In genomic region chr20:25360631-25361286, GRCh38 we compare ENCODE assay signal across 9 cellular contexts. TPM values are rescaled to one million over a fixed set of nuclear protein-coding genes. Genes with fewer than 3 reads are reported as not detected.
DNase-seq lines count a peak whose midpoint lies in the region; ATAC-seq, FAIRE-seq and TF ChIP-seq lines count a peak whose summit lies in the region.
"Had no signal": no experiment of that assay in that cellular context is flagged by ENCODE, and none has a peak within 500 bp of the region (broad histone marks: within the 10 kb centered on the region; RNA-seq: fewer than 3 reads in every experiment).

No MANE protein-coding gene starts in this region.

- H3K27me3 ChIP-seq in HUES64 (ENCODE audit: insufficient read depth, low read length): no peaks in the 10 kb centered on the region
- H3K27me3 ChIP-seq in K562 (ENCODE audit: control insufficient read depth in 2 of 2, insufficient read depth in 2 of 2, low read length in 2 of 2): no peaks in the 10 kb centered on the region
- H3K27me3 ChIP-seq in ascending aorta: no peaks in the 10 kb centered on the region

- H3K9me3 Mint-ChIP-seq in osteocyte (ENCODE audit: unreplicated experiment): no peaks in the 10 kb centered on the region

- H3K4me1 ChIP-seq in HUES64 (ENCODE audit: insufficient read depth, low read length) (peaks cover 35% of the 10 kb centered on the region), K562 (replicated peaks in 1 of 2; ENCODE audit: control insufficient read depth in 2 of 2, insufficient read depth in 2 of 2, low read length in 2 of 2) (no peaks in the 10 kb centered on the region; a peak in 2 of 5 replicates), ascending aorta (no peaks in the 10 kb centered on the region)

- no peaks in the 10 kb centered on the region for H3K36me3 Mint-ChIP-seq in osteocyte (ENCODE audit: unreplicated experiment)

- TF ChIP-seq POLR2A in K562 (conservative IDR thresholded peaks at IDR 0.05): no peak

- intact Hi-C loops in K562 (cut with micrococcal nuclease): no loop called here
- intact Hi-C loops in ascending aorta (cut with DNase I): no loop called here

- H3K79me2 ChIP-seq in K562 (ENCODE audit: control insufficient read depth, insufficient read depth, low read length): no peaks in the 10 kb centered on the region

- peak; percentile 61 for ATAC-seq in K562

- H3K9ac ChIP-seq in HUES64 (ENCODE audit: low read depth, low read length) (no peak overlapping the region), K562 (ENCODE audit: insufficient read depth in 1 of 2, low read depth in 2 of 2, low read length in 2 of 2) (0 out of 4 replicates have a peak overlapping the region, but pooled peaks of 1 of the 2 experiments have one; percentile 26)

- in situ Hi-C loops in K562 (cut with MboI): no loop called here

- no peaks in the 10 kb centered on the region for H3K9me3 ChIP-seq in HUES64 (ENCODE audit: insufficient read depth, low read depth, low read length)
- no peaks in the 10 kb centered on the region for H3K9me3 ChIP-seq in K562 (replicated peaks; ENCODE audit: control insufficient read depth, insufficient read depth, low read depth, low read length)
- H3K9me3 ChIP-seq in ascending aorta: no peaks in the 10 kb centered on the region

- H3K36me3 ChIP-seq in HUES64 (ENCODE audit: insufficient read depth, low read length) (no peaks in the 10 kb centered on the region), K562 (ENCODE audit: control insufficient read depth, insufficient read depth, low read length) (no peaks in the 10 kb centered on the region), ascending aorta (no peaks in the 10 kb centered on the region)

- TF ChIP-seq EP300 in K562 (IDR thresholded peaks at IDR 0.05; ENCODE audit: low read length): no peak

- TF ChIP-seq CTCF in K562 (IDR thresholded peaks at IDR 0.05 in 2 of 3, conservative IDR thresholded peaks at IDR 0.05 in 1 of 3; ENCODE audit: insufficient read depth in 2 of 3, low read depth in 1 of 3, low read length in 3 of 3): no peak
- no peak for TF ChIP-seq CTCF in osteocyte (IDR thresholded peaks at IDR 0.05)
- no peak for TF ChIP-seq CTCF in ascending aorta (IDR thresholded peaks at IDR 0.05)

- H3K27ac Mint-ChIP-seq in osteocyte (ENCODE audit: unreplicated experiment): peak overlapping the region; percentile 66

- H3K9me1 ChIP-seq in K562 (ENCODE audit: control insufficient read depth, insufficient read depth, low read length): no peaks in the 10 kb centered on the region

- no peaks in the 10 kb centered on the region for H4K20me1 ChIP-seq in K562 (replicated peaks; ENCODE audit: control insufficient read depth, insufficient read depth, low read length)

- TF ChIP-seq RAD21 in K562 (CRISPR knock-in tag; conservative IDR thresholded peaks at IDR 0.05 in 1 of 2, IDR thresholded peaks at IDR 0.05 in 1 of 2): no peak

- H3K4me2 ChIP-seq in K562 (ENCODE audit: insufficient read depth, low read length): no peak overlapping the region

- H3K4me3 ChIP-seq in HUES64 (ENCODE audit: low read length): no peak overlapping the region
- H3K4me3 ChIP-seq in K562: no peak overlapping the region
- no peak overlapping the region for H3K4me3 ChIP-seq in ascending aorta

- H3K4me1 Mint-ChIP-seq in osteocyte (ENCODE audit: unreplicated experiment): peaks cover 19% of the 10 kb centered on the region

- no peaks in the 10 kb centered on the region for H3K27me3 Mint-ChIP-seq in osteocyte (ENCODE audit: unreplicated experiment)

- POLR2A ChIA-PET in K562 (lab: Yijun Ruan, JAX): no interaction called here

- H3K4me3 Mint-ChIP-seq in osteocyte (ENCODE audit: unreplicated experiment): no peak overlapping the region

- H3K27ac ChIP-seq in HUES64 (ENCODE audit: low read depth, low read length) (peak overlapping the region; percentile 48; the same call in 1 of the 2 replicates), K562 (ENCODE audit: extremely low read depth, low read depth, low read length) (no peak overlapping the region), ascending aorta (no peak overlapping the region)

- H2AFZ ChIP-seq in K562 (ENCODE audit: low read depth, low read length): no peak overlapping the region

- peak; percentile 58 for DNase-seq in GF-D8 (lab: John Stamatoyannopoulos, UW)
- peak in 1 of 4 experiments; percentile 8 for DNase-seq in K562 (ENCODE audit: extremely low read depth in 1 of 4, low spot score in 3 of 4)
- DNase-seq in osteocyte (ENCODE audit: extremely low spot score, unreplicated experiment): no peak
- no peak for DNase-seq in NCI-H526 treated with DMSO at 0.1 percent for 48 hours (lab: John Stamatoyannopoulos, UW)
- no peak for DNase-seq in DMS 273 treated with DMSO at 0.1 percent for 48 hours (lab: John Stamatoyannopoulos, UW)
- no peak for DNase-seq in ascending aorta (ENCODE audit: low spot score in 2 of 2)
- DNase-seq in NCI-H69 (lab: John Stamatoyannopoulos, UW): no peak
- DNase-seq: NCI-H2081 had no signal

- WGBS in HUES64: 93% methylated on average over 10 of the region's 10 CpGs
- 42% methylated on average over 7 of the region's 10 CpGs for WGBS in K562 (ENCODE audit: insufficient coverage, low coverage, missing lambda C conversion rate)

- no peak for FAIRE-seq in K562 (lab: Jason Lieb, UNC)

- CTCF ChIA-PET in K562 (lab: Yijun Ruan, JAX; ENCODE audit: low intra/inter-chr PET ratio): no interaction called here

- no TSS peak for BruUV-seq in K562 (replicated peaks; lab: Mats Ljungman, UMichigan)

TF ChIP-seq in K562, 482 proteins besides CTCF, POLR2A, EP300 and RAD21:
- TF ChIP-seq, protein P1, sequence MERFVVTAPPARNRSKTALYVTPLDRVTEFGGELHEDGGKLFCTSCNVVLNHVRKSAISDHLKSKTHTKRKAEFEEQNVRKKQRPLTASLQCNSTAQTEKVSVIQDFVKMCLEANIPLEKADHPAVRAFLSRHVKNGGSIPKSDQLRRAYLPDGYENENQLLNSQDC (CRISPR knock-in tag; IDR thresholded peaks at IDR 0.05): no peak
- TF ChIP-seq ZSCAN32 (CRISPR knock-in tag; IDR thresholded peaks at IDR 0.05): no peak
- 0 out of 2 replicates have a peak, but pooled peaks have one; percentile 16 for TF ChIP-seq NFIC (IDR thresholded peaks at IDR 0.05)
TF ChIP-seq in K562: peak in this region for 1.

RNA-seq across cellular contexts. Expression of gene ABHD12, which starts 29.9 kb away (rescaled TPM):
- polyA plus RNA-seq in HUES64 (2013, experiment 1 of 2): 42.1 TPM
- polyA plus RNA-seq in HUES64 (2013, experiment 2 of 2): 39.9 TPM
- total RNA-seq in K562 (2011; cell fraction: chromatin; rRNA removed; ENCODE audit: low replicate concordance): 18.7 and 39.1 TPM in 2 replicates
- total RNA-seq in K562 (2011; cell fraction: nucleolus; rRNA removed): 29.9 and 33.3 TPM in 2 replicates
- total RNA-seq in K562 (2011; cell fraction: nucleoplasm; rRNA removed): 28.4 and 30.7 TPM in 2 replicates
- 9.1 and 11.5 TPM in 2 replicates for total RNA-seq in K562 (2014; rRNA removed)
- total RNA-seq in K562 (2014; rRNA removed; fragmentation: Illumina TruSeq; extraction: Trizol): 7.8 and 8.0 TPM in 2 replicates
- total RNA-seq in K562 (2015; rRNA removed; fragmentation: Illumina TruSeq; extraction: Trizol): 10.6 TPM in 2 replicates
- total RNA-seq in K562 (2021): 15.1 and 15.6 TPM in 2 replicates
- 6.2 and 7.7 TPM in 2 replicates for polyA plus RNA-seq in K562 (2011; rRNA removed)
- 6.1 and 7.2 TPM in 2 replicates for polyA plus RNA-seq in K562 (2011; cell fraction: cytosol; rRNA removed)
- 8.7 and 11.0 TPM in 2 replicates for polyA plus RNA-seq in K562 (2011; cell fraction: nucleus; rRNA removed)
- 14.2 and 19.8 TPM in 2 replicates for polyA plus RNA-seq in K562 (2012)
- polyA plus RNA-seq in K562 (2014; fragmentation: Illumina TruSeq; extraction: Trizol): 12.0 and 15.3 TPM in 2 replicates
- 1 to 10 TPM in 1 of 2 experiments, under 1 TPM in 1; 0.65 to 1.2 TPM for polyA plus RNA-seq in K562 (2014; fragmentation: Nextera tagmentation; extraction: Ambion mirVana)
- polyA plus RNA-seq in K562 (2014; rRNA removed): 9.8 and 10.7 TPM in 2 replicates
- 7.3 and 10.3 TPM in 2 replicates for polyA minus RNA-seq in K562 (2011; rRNA and poly(A)+ RNA removed)
- 5.2 and 9.8 TPM in 2 replicates for polyA minus RNA-seq in K562 (2011; cell fraction: cytosol; rRNA and poly(A)+ RNA removed)
- 9.6 and 12.1 TPM in 2 replicates for polyA minus RNA-seq in K562 (2011; cell fraction: nucleus; rRNA and poly(A)+ RNA removed)
- 42.9 and 50.3 TPM in 2 replicates for total RNA-seq in osteocyte
- total RNA-seq in ascending aorta: 24.3 TPM

RNA-seq across cellular contexts. Expression of gene GINS1, which starts 46.7 kb away (rescaled TPM):
- polyA plus RNA-seq in HUES64 (2013, experiment 1 of 2): 41.1 TPM
- 42.5 TPM for polyA plus RNA-seq in HUES64 (2013, experiment 2 of 2)
- total RNA-seq in K562 (2011; cell fraction: chromatin; rRNA removed; ENCODE audit: low replicate concordance): 12.5 and 31.0 TPM in 2 replicates
- 9.2 and 11.1 TPM in 2 replicates for total RNA-seq in K562 (2011; cell fraction: nucleolus; rRNA removed)
- 24.6 and 27.8 TPM in 2 replicates for total RNA-seq in K562 (2011; cell fraction: nucleoplasm; rRNA removed)
- total RNA-seq in K562 (2014; rRNA removed) (19.5 and 20.9 TPM in 2 replicates), K562 (2014; rRNA removed; fragmentation: Illumina TruSeq; extraction: Trizol) (26.9 and 29.7 TPM in 2 replicates), K562 (2015; rRNA removed; fragmentation: Illumina TruSeq; extraction: Trizol) (23.5 and 24.1 TPM in 2 replicates), K562 (2021) (31.8 TPM in 2 replicates), osteocyte (5.8 and 6.2 TPM in 2 replicates), ascending aorta (not detected)
- polyA plus RNA-seq in K562 (2011; rRNA removed) (19.0 and 27.3 TPM in 2 replicates), K562 (2014; fragmentation: Illumina TruSeq; extraction: Trizol) (19.2 and 22.8 TPM in 2 replicates), K562 (2014; fragmentation: Nextera tagmentation; extraction: Ambion mirVana) (10 to 100 TPM; 13.1 to 25.8 TPM), K562 (2014; rRNA removed) (21.1 and 26.6 TPM in 2 replicates)
- polyA plus RNA-seq in K562 (2011; cell fraction: cytosol; rRNA removed): 8.6 and 16.4 TPM in 2 replicates
- polyA plus RNA-seq in K562 (2011; cell fraction: nucleus; rRNA removed): 7.7 and 9.4 TPM in 2 replicates
- polyA plus RNA-seq in K562 (2012): 14.5 and 16.5 TPM in 2 replicates
- polyA minus RNA-seq in K562 (2011; rRNA and poly(A)+ RNA removed): 20.5 and 31.4 TPM in 2 replicates
- 7.2 and 13.5 TPM in 2 replicates for polyA minus RNA-seq in K562 (2011; cell fraction: cytosol; rRNA and poly(A)+ RNA removed)
- 3.5 and 7.6 TPM in 2 replicates for polyA minus RNA-seq in K562 (2011; cell fraction: nucleus; rRNA and poly(A)+ RNA removed)
